18 cellular contexts compared by ENCODE assay signal in genomic region chr20:16554766-16555543, GRCh38. TPM values are rescaled to one million over a fixed set of nuclear protein-coding genes. Genes with fewer than 3 reads are reported as not detected.
DNase-seq lines count a peak whose midpoint lies in the region; ATAC-seq, FAIRE-seq and TF ChIP-seq lines count a peak whose summit lies in the region.
"Had no signal": no experiment of that assay in that cellular context is flagged by ENCODE, and none has a peak within 500 bp of the region (broad histone marks: within the 10 kb centered on the region; RNA-seq: fewer than 3 reads in every experiment).

No MANE protein-coding gene starts in this region.

- H3K9ac ChIP-seq in mesenchymal stem cell (ENCODE audit: low read length) (peak overlapping the region; percentile 40), subcutaneous abdominal adipose tissue (ENCODE audit: low read length in 5 of 5) (peak overlapping the region in 1 of 5 donors; percentile 30)
- H3K9ac ChIP-seq: SK-N-SH had no signal

- WGBS in mesenchymal stem cell = 95% methylated on average over 9 of the region's 9 CpGs

- DNase-seq in RWPE2 (ENCODE audit: low spot score) (no peak), mesenchymal stem cell (no peak), NAMALWA (ENCODE audit: low spot score) (no peak), Kasumi-1 (lab: John Stamatoyannopoulos, UW) (no peak), frontal cortex (ENCODE audit: low spot score in 2 of 2) (no peak)
- DNase-seq: EL; KBM-7; NCI-H1092; NCI-H2029; NCI-H226; NCI-H69; NK-92 treated with Interleukin-12 subunit alpha and Interleukin-12 subunit beta, amount 100 ng/mL, for 24 hours; Right ventricle myocardium superior; SK-N-SH; T-helper 1 cell had no signal

- H2BK15ac ChIP-seq in mesenchymal stem cell (ENCODE audit: low read depth, poor library complexity, severe bottlenecking) = no peak overlapping the region

- H3K9me3 ChIP-seq in RWPE2 (ENCODE audit: severe bottlenecking) (no peaks in the 10 kb centered on the region), mesenchymal stem cell (ENCODE audit: control insufficient read depth, low read length) (no peaks in the 10 kb centered on the region), subcutaneous abdominal adipose tissue (ENCODE audit: control insufficient read depth in 5 of 5, low read length in 5 of 5) (no peaks in the 10 kb centered on the region)
- H3K9me3 ChIP-seq: SK-N-SH had no signal

- no peak overlapping the region for H3K4ac ChIP-seq in mesenchymal stem cell (ENCODE audit: low read depth in 1 of 2, low read length in 2 of 2)

- H3K14ac ChIP-seq in mesenchymal stem cell (ENCODE audit: low read length in 2 of 2) = no peak overlapping the region

- H3K36me3 ChIP-seq in RWPE2 (ENCODE audit: low read depth) (no peaks in the 10 kb centered on the region), mesenchymal stem cell (ENCODE audit: control insufficient read depth in 1 of 2, insufficient read depth in 2 of 2, low read depth in 1 of 2, low read length in 2 of 2) (no peaks in the 10 kb centered on the region), subcutaneous abdominal adipose tissue (ENCODE audit: control insufficient read depth in 5 of 5, insufficient read depth in 5 of 5, low read length in 5 of 5) (no peaks in the 10 kb centered on the region)

- peak overlapping the region; percentile 54 for H4K91ac ChIP-seq in mesenchymal stem cell (ENCODE audit: low read length)

- no peak overlapping the region for H4K8ac ChIP-seq in mesenchymal stem cell (ENCODE audit: low read length)

- H3K27ac ChIP-seq in RWPE2 (ENCODE audit: poor library complexity, severe bottlenecking) (no peak overlapping the region), mesenchymal stem cell (ENCODE audit: low read length, poor library complexity, severe bottlenecking) (no peak overlapping the region), subcutaneous abdominal adipose tissue (ENCODE audit: low read depth, low read length) (peak overlapping the region; percentile 50)

- no peak overlapping the region for H2AK5ac ChIP-seq in mesenchymal stem cell (ENCODE audit: low read length, severe bottlenecking)

- no peak overlapping the region for H3K23ac ChIP-seq in mesenchymal stem cell (ENCODE audit: low read length in 2 of 2)

- H3K27me3 ChIP-seq in RWPE2 (ENCODE audit: insufficient read depth, poor library complexity, severe bottlenecking) (no peaks in the 10 kb centered on the region), mesenchymal stem cell (ENCODE audit: control insufficient read depth in 1 of 2, insufficient read depth in 1 of 2, low read length in 2 of 2) (no peaks in the 10 kb centered on the region), subcutaneous abdominal adipose tissue (ENCODE audit: control insufficient read depth in 5 of 5, insufficient read depth in 4 of 5, low read length in 5 of 5) (no peaks in the 10 kb centered on the region)

- H2BK120ac ChIP-seq in mesenchymal stem cell (ENCODE audit: low read depth, low read length) = no peak overlapping the region

- H2BK5ac ChIP-seq in mesenchymal stem cell (ENCODE audit: low read depth, low read length, poor library complexity, severe bottlenecking) = no peak overlapping the region

- no peak overlapping the region for H3K18ac ChIP-seq in mesenchymal stem cell (ENCODE audit: low read depth in 1 of 2, low read length in 2 of 2)

- H2AFZ ChIP-seq in mesenchymal stem cell (ENCODE audit: low read depth, low read length) = no peak overlapping the region

- H3K4me2 ChIP-seq in mesenchymal stem cell (ENCODE audit: low read length, poor library complexity, severe bottlenecking) = no peak overlapping the region
- H3K4me2 ChIP-seq: SK-N-SH had no signal

- no peak for TF ChIP-seq CTCF in RWPE2 (IDR thresholded peaks at IDR 0.05; ENCODE audit: poor library complexity, severe bottlenecking)

- no peak for FAIRE-seq in frontal cortex (lab: Jason Lieb, UNC)

- H3K79me1 ChIP-seq in mesenchymal stem cell (replicated peaks; ENCODE audit: low read length, poor library complexity, severe bottlenecking) = peaks cover 49% of the 10 kb centered on the region

- H3K4me3 ChIP-seq in RWPE2 (ENCODE audit: severe bottlenecking) = no peak overlapping the region
- no peak overlapping the region for H3K4me3 ChIP-seq in mesenchymal stem cell (ENCODE audit: insufficient read depth in 1 of 2, low read depth in 1 of 2, low read length in 2 of 2)
- H3K4me3 ChIP-seq in subcutaneous abdominal adipose tissue (ENCODE audit: low read depth in 1 of 5, low read length in 5 of 5) = no peak overlapping the region

- TF ChIP-seq EP300 in Ishikawa (IDR thresholded peaks at IDR 0.05; ENCODE audit: borderline replicate concordance) = no peak

- ATAC-seq in RWPE2 (ENCODE audit: low read depth) = peak; percentile 26; the same call in 2 of the 3 replicates
- ATAC-seq: HCT116 had no signal

- H2BK12ac ChIP-seq in mesenchymal stem cell (ENCODE audit: low read length in 2 of 2) = no peak overlapping the region

- H3K4me1 ChIP-seq in RWPE2 (ENCODE audit: insufficient read depth, poor library complexity, severe bottlenecking) (peaks cover 18% of the 10 kb centered on the region), mesenchymal stem cell (ENCODE audit: control insufficient read depth, insufficient read depth, low read depth, low read length) (peaks cover 5% of the 10 kb centered on the region), subcutaneous abdominal adipose tissue (ENCODE audit: control insufficient read depth in 5 of 5, insufficient read depth in 5 of 5, low read length in 5 of 5) (peaks cover 6 to 41% (median 30%) of the 10 kb centered on the region in 5 donors)

- no peak for TF ChIP-seq RAD21 in Ishikawa (IDR thresholded peaks at IDR 0.05; ENCODE audit: low read depth)

TF ChIP-seq in Ishikawa, 13 proteins besides CTCF, POLR2A, EP300 and RAD21:
- TF ChIP-seq MAX (IDR thresholded peaks at IDR 0.05) (peak; percentile 33; the same call in 1 of the 2 replicates), YY1 (IDR thresholded peaks at IDR 0.05; ENCODE audit: low read depth) (no peak), FOXM1 (IDR thresholded peaks at IDR 0.05; ENCODE audit: borderline replicate concordance, low read depth) (no peak), EGR1 (IDR thresholded peaks at IDR 0.05) (no peak), USF1 (IDR thresholded peaks at IDR 0.05) (no peak), TCF12 (IDR thresholded peaks at IDR 0.05; ENCODE audit: low read depth) (no peak), CREB1 (IDR thresholded peaks at IDR 0.05; ENCODE audit: low read depth) (no peak)

RNA-seq across cellular contexts. Expression of gene KIF16B, which starts 18.3 kb away (rescaled TPM):
- polyA plus RNA-seq in mesenchymal stem cell (2013, experiment 1 of 2) = 7.7 TPM
- 7.8 TPM for polyA plus RNA-seq in mesenchymal stem cell (2013, experiment 2 of 2)
- 70.1 TPM for total RNA-seq in frontal cortex
